In genomic region chr9:134358026-134358967, GRCh38 we compare ENCODE assay signal across 12 cellular contexts. TPM values are rescaled to one million over a fixed set of nuclear protein-coding genes. Genes with fewer than 3 reads are reported as not detected.
DNase-seq lines count a peak whose midpoint lies in the region; ATAC-seq and TF ChIP-seq lines count a peak whose summit lies in the region.
"Had no signal": no experiment of that assay in that cellular context is flagged by ENCODE, and none has a peak within 500 bp of the region (broad histone marks: within the 10 kb centered on the region; RNA-seq: fewer than 3 reads in every experiment).

No MANE protein-coding gene starts in this region.

- intact Hi-C loops in activated CD8-positive, alpha-beta T cell treated with anti-CD3 and anti-CD28 coated beads for 36 hours (cut with micrococcal nuclease) = no loop called here
- intact Hi-C loops in right lobe of liver (cut with DNase I) (no loop called here), Calu3 (cut with micrococcal nuclease; ENCODE audit: unreplicated experiment) (no loop called here)

- H3K36me3 ChIP-seq in right lobe of liver (no peaks in the 10 kb centered on the region), brain microvascular endothelial cell (replicated peaks) (no peaks in the 10 kb centered on the region)
- H3K36me3 ChIP-seq: thoracic aorta had no signal

- H3K9me3 Mint-ChIP-seq in activated CD8-positive, alpha-beta T cell treated with anti-CD3 and anti-CD28 coated beads, Interleukin-2, amount 10 ng/mL, durations not matched to agents 7 days and 5 days (ENCODE audit: insufficient read depth) = no peaks in the 10 kb centered on the region
- H3K9me3 Mint-ChIP-seq in activated CD8-positive, alpha-beta T cell treated with anti-CD3 and anti-CD28 coated beads for 36 hours = no peaks in the 10 kb centered on the region
- H3K9me3 Mint-ChIP-seq in Calu3 (ENCODE audit: low read depth, unreplicated experiment) = no peaks in the 10 kb centered on the region

- no peak for ATAC-seq in activated CD8-positive, alpha-beta T cell treated with anti-CD3 and anti-CD28 coated beads, Interleukin-2, amount 10 ng/mL, durations not matched to agents 7 days and 5 days
- ATAC-seq in activated CD8-positive, alpha-beta T cell treated with anti-CD3 and anti-CD28 coated beads for 36 hours = no peak
- ATAC-seq in right lobe of liver = peak; percentile 2 to 9 (median 6)

- no peak overlapping the region for H3K4me3 ChIP-seq in astrocyte of the spinal cord (ENCODE audit: low read depth, low read length)
- peak overlapping the region in 2 of 3 donors; percentile 3 to 4 for H3K4me3 ChIP-seq in right lobe of liver
- H3K4me3 ChIP-seq in brain microvascular endothelial cell (ENCODE audit: low read depth, low read length) = no peak overlapping the region
- H3K4me3 ChIP-seq: thoracic aorta had no signal

- TF ChIP-seq POLR2A in right lobe of liver (IDR thresholded peaks at IDR 0.05) = no peak

- DNase-seq in activated CD8-positive, alpha-beta T cell treated with anti-CD3 and anti-CD28 coated beads, Interleukin-2, amount 10 ng/mL, durations not matched to agents 7 days and 5 days = no peak
- DNase-seq in activated CD8-positive, alpha-beta T cell treated with anti-CD3 and anti-CD28 coated beads for 36 hours = no peak
- DNase-seq in astrocyte of the spinal cord (ENCODE audit: low read depth, low spot score) (peak; percentile 32), right lobe of liver (peak in 2 of 3 donors; percentile 77 to 78), putamen (ENCODE audit: low spot score) (no peak), brain microvascular endothelial cell (no peak), activated gamma-delta T cell treated with Interleukin-2 at 50 U/mL for 16 hours (no peak), Calu3 (no peak)
- DNase-seq: activated CD4-positive, alpha-beta T cell treated with anti-CD3 and anti-CD28 coated beads, Interleukin-2, amount 50 U/mL, for 48 hours; central memory CD4-positive, alpha-beta T cell; stimulated activated CD4-positive, alpha-beta T cell treated with anti-CD3 and anti-CD28 coated beads, Interleukin-2, amount 100 ng/mL, for 24 hours had no signal

- H3K27me3 ChIP-seq in right lobe of liver = no peaks in the 10 kb centered on the region
- no peaks in the 10 kb centered on the region for H3K27me3 ChIP-seq in brain microvascular endothelial cell (replicated peaks)

- H3K27me3 Mint-ChIP-seq in activated CD8-positive, alpha-beta T cell treated with anti-CD3 and anti-CD28 coated beads, Interleukin-2, amount 10 ng/mL, durations not matched to agents 7 days and 5 days (ENCODE audit: low read depth) = no peaks in the 10 kb centered on the region
- H3K27me3 Mint-ChIP-seq in activated CD8-positive, alpha-beta T cell treated with anti-CD3 and anti-CD28 coated beads for 36 hours = no peaks in the 10 kb centered on the region
- no peaks in the 10 kb centered on the region for H3K27me3 Mint-ChIP-seq in Calu3 (ENCODE audit: unreplicated experiment)

- no peaks in the 10 kb centered on the region for H3K9me3 ChIP-seq in right lobe of liver
- H3K9me3 ChIP-seq: thoracic aorta had no signal

- in situ Hi-C loops in astrocyte of the spinal cord (cut with HindIII; ENCODE audit: low sequenced_read_pairs) (no loop called here), brain microvascular endothelial cell (cut with HindIII; ENCODE audit: low pct_ligation_motif_present, low sequenced_read_pairs) (no loop called here)

- H3K36me3 Mint-ChIP-seq in activated CD8-positive, alpha-beta T cell treated with anti-CD3 and anti-CD28 coated beads, Interleukin-2, amount 10 ng/mL, durations not matched to agents 7 days and 5 days (ENCODE audit: low read depth) = no peaks in the 10 kb centered on the region
- no peaks in the 10 kb centered on the region for H3K36me3 Mint-ChIP-seq in activated CD8-positive, alpha-beta T cell treated with anti-CD3 and anti-CD28 coated beads for 36 hours (ENCODE audit: low read depth)
- no peaks in the 10 kb centered on the region for H3K36me3 Mint-ChIP-seq in Calu3 (ENCODE audit: insufficient read depth, unreplicated experiment)

- POLR2A ChIA-PET in activated CD8-positive, alpha-beta T cell treated with anti-CD3 and anti-CD28 coated beads, Interleukin-2, amount 10 ng/mL, durations not matched to agents 7 days and 5 days (lab: Charles Lee) = no interaction called here
- POLR2A ChIA-PET in activated CD8-positive, alpha-beta T cell treated with anti-CD3 and anti-CD28 coated beads for 36 hours (lab: Charles Lee) = no interaction called here

- CTCF ChIA-PET in activated CD8-positive, alpha-beta T cell treated with anti-CD3 and anti-CD28 coated beads, Interleukin-2, amount 10 ng/mL, durations not matched to agents 7 days and 5 days (lab: Charles Lee) = no interaction called here
- CTCF ChIA-PET in activated CD8-positive, alpha-beta T cell treated with anti-CD3 and anti-CD28 coated beads for 36 hours (lab: Charles Lee) = no interaction called here
- CTCF ChIA-PET in Calu3 (lab: Charles Lee) = interaction anchor here (0.5 kb wide), 1 partner anchor 21 kb away, joined by 3 read pairs; no protein-coding TSS in a partner anchor

- H3K27ac Mint-ChIP-seq in activated CD8-positive, alpha-beta T cell treated with anti-CD3 and anti-CD28 coated beads, Interleukin-2, amount 10 ng/mL, durations not matched to agents 7 days and 5 days = peak overlapping the region; percentile 20
- H3K27ac Mint-ChIP-seq in activated CD8-positive, alpha-beta T cell treated with anti-CD3 and anti-CD28 coated beads for 36 hours = no peak overlapping the region
- H3K27ac Mint-ChIP-seq in Calu3 (ENCODE audit: unreplicated experiment) = no peak overlapping the region

- TF ChIP-seq CTCF in activated CD8-positive, alpha-beta T cell treated with anti-CD3 and anti-CD28 coated beads for 36 hours (IDR thresholded peaks at IDR 0.05) = no peak
- TF ChIP-seq CTCF in astrocyte of the spinal cord (IDR thresholded peaks at IDR 0.05; ENCODE audit: low read depth, low read length) (no peak), right lobe of liver (IDR thresholded peaks at IDR 0.05) (no peak), brain microvascular endothelial cell (IDR thresholded peaks at IDR 0.05; ENCODE audit: low read depth, low read length, missing control alignments) (no peak), Calu3 (IDR thresholded peaks at IDR 0.05; ENCODE audit: unreplicated experiment) (no peak)

- BruUV-seq in Calu3 (replicated peaks; lab: Mats Ljungman, UMichigan) = no TSS peak

- H3K4me1 ChIP-seq in right lobe of liver = peaks cover 2 to 100% (median 64%) of the 10 kb centered on the region in 4 donors

- H3K4me3 Mint-ChIP-seq in activated CD8-positive, alpha-beta T cell treated with anti-CD3 and anti-CD28 coated beads, Interleukin-2, amount 10 ng/mL, durations not matched to agents 7 days and 5 days = no peak overlapping the region
- H3K4me3 Mint-ChIP-seq in activated CD8-positive, alpha-beta T cell treated with anti-CD3 and anti-CD28 coated beads for 36 hours = no peak overlapping the region
- no peak overlapping the region for H3K4me3 Mint-ChIP-seq in Calu3 (ENCODE audit: low read depth, unreplicated experiment)

- 37% methylated on average over 4 of the region's 25 CpGs for WGBS in right lobe of liver (ENCODE audit: insufficient coverage, low coverage, low lambda C conversion rate, missing lambda C conversion rate)

- H3K4me1 Mint-ChIP-seq in activated CD8-positive, alpha-beta T cell treated with anti-CD3 and anti-CD28 coated beads, Interleukin-2, amount 10 ng/mL, durations not matched to agents 7 days and 5 days (ENCODE audit: low read depth) = no peaks in the 10 kb centered on the region
- no peaks in the 10 kb centered on the region for H3K4me1 Mint-ChIP-seq in activated CD8-positive, alpha-beta T cell treated with anti-CD3 and anti-CD28 coated beads for 36 hours (ENCODE audit: low read depth)
- H3K4me1 Mint-ChIP-seq in Calu3 (ENCODE audit: low read depth, unreplicated experiment) = no peaks in the 10 kb centered on the region

- peak overlapping the region; percentile 66 to 82 (median 67) for H3K27ac ChIP-seq in right lobe of liver
- H3K27ac ChIP-seq in brain microvascular endothelial cell = no peak overlapping the region
- H3K27ac ChIP-seq: thoracic aorta had no signal

RNA-seq across cellular contexts. Expression of gene RXRA, which starts 32.0 kb away (rescaled TPM):
- total RNA-seq in activated CD8-positive, alpha-beta T cell treated with anti-CD3 and anti-CD28 coated beads, Interleukin-2, amount 10 ng/mL, durations not matched to agents 7 days and 5 days = 1 to 10 TPM; 3.8 to 4.2 TPM
- total RNA-seq in activated CD8-positive, alpha-beta T cell treated with anti-CD3 and anti-CD28 coated beads for 36 hours = 10 to 100 TPM; 23.2 to 23.8 TPM
- total RNA-seq in right lobe of liver = 100 to 1,000 TPM; 105 to 165 (median 131) TPM
- 15.0 and 20.4 TPM in 2 replicates for total RNA-seq in Calu3 (2022)

Comparison
In these comparisons a context has a peak if more than half of its experiments do, and no peak if none do; other contexts are left out.
1. ATAC-seq: peak in right lobe of liver (4 of 4); none in activated CD8-positive, alpha-beta T cell treated with anti-CD3 and anti-CD28 coated beads, Interleukin-2, amount 10 ng/mL, durations not matched to agents 7 days and 5 days (single experiment) and activated CD8-positive, alpha-beta T cell treated with anti-CD3 and anti-CD28 coated beads for 36 hours (single experiment).
2. DNase-seq: peak in astrocyte of the spinal cord (single experiment) and right lobe of liver (2 of 3); none in activated CD8-positive, alpha-beta T cell treated with anti-CD3 and anti-CD28 coated beads, Interleukin-2, amount 10 ng/mL, durations not matched to agents 7 days and 5 days (single experiment), activated CD8-positive, alpha-beta T cell treated with anti-CD3 and anti-CD28 coated beads for 36 hours (single experiment), putamen (single experiment), brain microvascular endothelial cell (single experiment), activated gamma-delta T cell treated with Interleukin-2 at 50 U/mL for 16 hours (single experiment) and Calu3 (single experiment).
3. H3K4me3 ChIP-seq: peak in right lobe of liver (2 of 3); none in astrocyte of the spinal cord (single experiment) and brain microvascular endothelial cell (single experiment).